In genomic region chr11:15577519-15577918, GRCh38 we compare ENCODE assay signal across 15 cellular contexts.
"Had no signal": no experiment of that assay in that cellular context is flagged by ENCODE, and none has a peak within 500 bp of the region (broad histone marks: within the 10 kb centered on the region; RNA-seq: fewer than 3 reads in every experiment).

No MANE protein-coding gene starts in this region.

- H3K9me3 ChIP-seq: gastroesophageal sphincter, mucosa of descending colon, tibial artery had no signal

- H3K36me3 ChIP-seq: gastroesophageal sphincter, tibial artery had no signal

- H3K4me1 ChIP-seq: gastroesophageal sphincter, tibial artery had no signal

- DNase-seq: activated CD4-positive, alpha-beta T cell treated with anti-CD3 and anti-CD28 coated beads, Interleukin-2, amount 50 U/mL, for 1 hour; activated naive CD4-positive, alpha-beta T cell treated with Interleukin-2 at 50 U/mL for 16 hours; activated naive CD8-positive, alpha-beta T cell treated with anti-CD3 and anti-CD28 coated beads, Interleukin-2, amount 50 U/mL, for 24 hours; dorsolateral prefrontal cortex; endodermal cell; left cardiac atrium; mammary epithelial cell; mucosa of descending colon; naive thymus-derived CD8-positive, alpha-beta T cell; retina; tibial artery had no signal

- ATAC-seq: activated CD4-positive, CD25-positive, alpha-beta regulatory T cell treated with anti-CD3 and anti-CD28 coated beads, Interleukin-2, amount 50 U/mL, for 24 hours; activated naive CD8-positive, alpha-beta T cell treated with anti-CD3 and anti-CD28 coated beads, Interleukin-2, amount 50 U/mL, for 24 hours; activated T-helper 17 cell treated with anti-CD3 and anti-CD28 coated beads, Interleukin-2, amount 50 U/mL, for 72 hours; gastroesophageal sphincter; left cardiac atrium; mucosa of descending colon; naive thymus-derived CD8-positive, alpha-beta T cell; stimulated activated memory B cell treated with anti-CD40 and anti-IgM and Interleukin-4, amounts not matched to agents 10 μg/mL and 1 μg/mL and 100 μg/mL, for 72 hours had no signal

- H3K27ac ChIP-seq: dorsolateral prefrontal cortex, gastroesophageal sphincter, tibial artery had no signal

- H3K4me3 ChIP-seq: dorsolateral prefrontal cortex, gastroesophageal sphincter, mucosa of descending colon, tibial artery had no signal

- H3K27me3 ChIP-seq: gastroesophageal sphincter, tibial artery had no signal
